ENCODE assay signal across 32 cellular contexts in the genomic region with DNA sequence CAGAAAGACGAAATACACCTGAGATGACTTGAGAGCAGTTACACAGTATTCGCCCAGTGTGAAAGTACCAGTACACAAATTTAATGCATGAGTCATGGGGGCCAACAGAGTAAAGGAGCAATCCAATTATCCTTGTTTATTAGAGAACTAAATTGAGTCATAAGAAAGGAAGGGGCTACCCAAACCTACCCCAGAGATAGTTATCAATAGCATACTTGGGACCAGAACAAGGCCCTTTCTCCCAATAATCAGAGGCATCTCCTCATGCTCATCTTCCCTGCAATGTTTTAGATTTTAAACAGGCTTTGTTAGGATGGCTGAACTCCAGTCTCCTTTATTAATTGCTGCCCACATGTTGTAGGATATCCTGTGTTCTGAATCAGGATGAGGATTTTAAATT.
A peak's percentile ranks its signal among the peaks of the same experiment; 100 is the strongest.
DNase-seq lines count a peak whose midpoint lies in the region; ATAC-seq and TF ChIP-seq lines count a peak whose summit lies in the region.
"Had no signal": no experiment of that assay in that cellular context is flagged by ENCODE, and none has a peak within 500 bp of the region (broad histone marks: within the 10 kb centered on the region; RNA-seq: fewer than 3 reads in every experiment).

No MANE protein-coding gene starts in this region.

- no peak for TF ChIP-seq CTCF in neural progenitor cell (IDR thresholded peaks at IDR 0.05)

- H3K27me3 Mint-ChIP-seq in neural progenitor cell (ENCODE audit: insufficient read depth, low read depth): no peaks in the 10 kb centered on the region
- H3K27me3 Mint-ChIP-seq in activated CD4-positive, alpha-beta T cell treated with anti-CD3 and anti-CD28 coated beads, Interleukin-2, amount 10 ng/mL, durations not matched to agents 7 days and 5 days: no peaks in the 10 kb centered on the region
- H3K27me3 Mint-ChIP-seq: activated CD4-positive, alpha-beta memory T cell treated with anti-CD3 and anti-CD28 coated beads for 36 hours; activated T-helper 17 cell treated with anti-CD3 and anti-CD28 coated beads, Interleukin-2, amount 50 U/mL, for 72 hours; central memory CD8-positive, alpha-beta T cell; dendritic cell treated with granulocyte-macrophage colony-stimulating factor and Interleukin-4, amounts not matched to agents 40 ng/mL and 50 ng/mL, for 4 days had no signal

- no peak overlapping the region for H3K27ac ChIP-seq in neural progenitor cell
- H3K27ac ChIP-seq: gastroesophageal sphincter, left lung, transverse colon had no signal

- no peaks in the 10 kb centered on the region for H3K27me3 ChIP-seq in neural progenitor cell
- H3K27me3 ChIP-seq: gastroesophageal sphincter, left lung, transverse colon had no signal

- CTCF ChIA-PET in activated CD4-positive, alpha-beta T cell treated with anti-CD3 and anti-CD28 coated beads, Interleukin-2, amount 10 ng/mL, durations not matched to agents 7 days and 5 days (lab: Charles Lee): no interaction called here

- H3K4me3 Mint-ChIP-seq in neural progenitor cell: no peak overlapping the region
- no peak overlapping the region for H3K4me3 Mint-ChIP-seq in activated CD4-positive, alpha-beta T cell treated with anti-CD3 and anti-CD28 coated beads, Interleukin-2, amount 10 ng/mL, durations not matched to agents 7 days and 5 days
- H3K4me3 Mint-ChIP-seq: activated CD4-positive, alpha-beta memory T cell treated with anti-CD3 and anti-CD28 coated beads for 36 hours; activated T-helper 17 cell treated with anti-CD3 and anti-CD28 coated beads, Interleukin-2, amount 50 U/mL, for 72 hours; central memory CD8-positive, alpha-beta T cell; dendritic cell treated with granulocyte-macrophage colony-stimulating factor and Interleukin-4, amounts not matched to agents 40 ng/mL and 50 ng/mL, for 4 days; GM23338; immature natural killer cell had no signal

- H3K9me3 ChIP-seq in neural progenitor cell (ENCODE audit: low read depth): no peaks in the 10 kb centered on the region
- H3K9me3 ChIP-seq: gastroesophageal sphincter, left lung, transverse colon had no signal

- POLR2A ChIA-PET in activated CD4-positive, alpha-beta T cell treated with anti-CD3 and anti-CD28 coated beads, Interleukin-2, amount 10 ng/mL, durations not matched to agents 7 days and 5 days (lab: Charles Lee): no interaction called here

- peaks cover 17% of the 10 kb centered on the region for H3K4me1 Mint-ChIP-seq in neural progenitor cell
- H3K4me1 Mint-ChIP-seq in activated CD4-positive, alpha-beta T cell treated with anti-CD3 and anti-CD28 coated beads, Interleukin-2, amount 10 ng/mL, durations not matched to agents 7 days and 5 days: no peaks in the 10 kb centered on the region
- H3K4me1 Mint-ChIP-seq: activated T-helper 17 cell treated with anti-CD3 and anti-CD28 coated beads, Interleukin-2, amount 50 U/mL, for 72 hours; central memory CD8-positive, alpha-beta T cell had no signal

- H3K36me3 Mint-ChIP-seq in neural progenitor cell: no peaks in the 10 kb centered on the region
- no peaks in the 10 kb centered on the region for H3K36me3 Mint-ChIP-seq in activated CD4-positive, alpha-beta T cell treated with anti-CD3 and anti-CD28 coated beads, Interleukin-2, amount 10 ng/mL, durations not matched to agents 7 days and 5 days (ENCODE audit: low read depth)
- H3K36me3 Mint-ChIP-seq: activated naive CD4-positive, alpha-beta T cell treated with anti-CD3 and anti-CD28 coated beads, Interleukin-2, amount 50 U/mL, for 72 hours; immature natural killer cell had no signal

- H3K9me3 Mint-ChIP-seq in neural progenitor cell: peaks cover 3% of the 10 kb centered on the region
- H3K9me3 Mint-ChIP-seq in activated CD4-positive, alpha-beta T cell treated with anti-CD3 and anti-CD28 coated beads, Interleukin-2, amount 10 ng/mL, durations not matched to agents 7 days and 5 days: peaks cover 3% of the 10 kb centered on the region
- H3K9me3 Mint-ChIP-seq: activated T-helper 17 cell treated with anti-CD3 and anti-CD28 coated beads, Interleukin-2, amount 50 U/mL, for 72 hours; central memory CD8-positive, alpha-beta T cell; dendritic cell treated with granulocyte-macrophage colony-stimulating factor and Interleukin-4, amounts not matched to agents 40 ng/mL and 50 ng/mL, for 4 days had no signal

- H3K4me3 ChIP-seq in neural progenitor cell: no peak overlapping the region
- H3K4me3 ChIP-seq: gastroesophageal sphincter, GM23338, left lung, transverse colon had no signal

- H3K27ac Mint-ChIP-seq in neural progenitor cell: no peak overlapping the region
- H3K27ac Mint-ChIP-seq in activated CD4-positive, alpha-beta T cell treated with anti-CD3 and anti-CD28 coated beads, Interleukin-2, amount 10 ng/mL, durations not matched to agents 7 days and 5 days: no peak overlapping the region
- H3K27ac Mint-ChIP-seq: activated CD4-positive, alpha-beta memory T cell treated with anti-CD3 and anti-CD28 coated beads for 36 hours; activated naive CD4-positive, alpha-beta T cell treated with anti-CD3 and anti-CD28 coated beads, Interleukin-2, amount 50 U/mL, for 72 hours; activated T-helper 17 cell treated with anti-CD3 and anti-CD28 coated beads, Interleukin-2, amount 50 U/mL, for 72 hours; dendritic cell treated with granulocyte-macrophage colony-stimulating factor and Interleukin-4, amounts not matched to agents 40 ng/mL and 50 ng/mL, for 4 days; GM23338; immature natural killer cell had no signal

- peaks cover 14% of the 10 kb centered on the region for H3K4me1 ChIP-seq in neural progenitor cell
- H3K4me1 ChIP-seq: gastroesophageal sphincter, left lung had no signal

- H3K9ac ChIP-seq in neural progenitor cell: no peak overlapping the region

- peaks cover 3% of the 10 kb centered on the region for H4K20me1 ChIP-seq in neural progenitor cell (ENCODE audit: low read depth)

- peak overlapping the region; percentile 17 for H3K4me2 ChIP-seq in neural progenitor cell
- H3K4me2 ChIP-seq: GM23338 had no signal

- ATAC-seq in HG02840 (IDR thresholded peaks at IDR 0.05; ENCODE audit: low FRiP score, unreplicated experiment) (no peak), GM19035 (IDR thresholded peaks at IDR 0.05; ENCODE audit: unreplicated experiment) (no peak)
- ATAC-seq: activated naive CD4-positive, alpha-beta T cell treated with anti-CD3 and anti-CD28 coated beads, Interleukin-2, amount 50 U/mL, for 72 hours; activated T-helper 17 cell treated with anti-CD3 and anti-CD28 coated beads, Interleukin-2, amount 50 U/mL, for 72 hours; gastroesophageal sphincter; GM23338; left lung had no signal

- no peaks in the 10 kb centered on the region for H3F3A ChIP-seq in neural progenitor cell (ENCODE audit: low read depth)

- DNase-seq in Daoy (ENCODE audit: low read depth) (peak; percentile 14), M059J (ENCODE audit: low read depth) (peak; percentile 30), astrocyte of the hippocampus (ENCODE audit: low read depth, low spot score) (peak; percentile 39), neural progenitor cell (ENCODE audit: low spot score) (no peak)
- DNase-seq in activated CD4-positive, alpha-beta T cell treated with anti-CD3 and anti-CD28 coated beads, Interleukin-2, amount 10 ng/mL, durations not matched to agents 7 days and 5 days: no peak
- DNase-seq: activated CD4-positive, alpha-beta memory T cell treated with anti-CD3 and anti-CD28 coated beads for 36 hours; activated CD4-positive, CD25-positive, alpha-beta regulatory T cell; activated CD8-positive, alpha-beta memory T cell treated with anti-CD3 and anti-CD28 coated beads, Interleukin-2, amount 50 U/mL, for 48 hours; anterior cingulate cortex; C1 segment of cervical spinal cord; COR-L47; hypothalamus; immature natural killer cell; left lung; mesendoderm; NCI-H146; NCI-H2171; NCI-H510A treated with DMSO at 0.1 percent for 48 hours; NK-92 treated with Interleukin-12 subunit alpha and Interleukin-12 subunit beta, amount 100 ng/mL, for 24 hours; occipital lobe; SIG-M5; stimulated activated CD4-positive, alpha-beta T cell treated with anti-CD3 and anti-CD28 coated beads, Interleukin-2, amount 100 ng/mL, for 24 hours; T-helper 1 cell; transverse colon had no signal

- no peaks in the 10 kb centered on the region for H3K36me3 ChIP-seq in neural progenitor cell
- H3K36me3 ChIP-seq: gastroesophageal sphincter, left lung, transverse colon had no signal

- H2AFZ ChIP-seq in neural progenitor cell (replicated peaks): no peak overlapping the region
- H2AFZ ChIP-seq: GM23338 had no signal

- no peaks in the 10 kb centered on the region for H3K79me2 ChIP-seq in neural progenitor cell (ENCODE audit: low read depth)

Comparison
In these comparisons a context has a peak if more than half of its experiments do, and no peak if none do; other contexts are left out.
1. DNase-seq: peak in Daoy (single experiment), M059J (single experiment) and astrocyte of the hippocampus (single experiment); none in neural progenitor cell (single experiment) and activated CD4-positive, alpha-beta T cell treated with anti-CD3 and anti-CD28 coated beads, Interleukin-2, amount 10 ng/mL, durations not matched to agents 7 days and 5 days (single experiment).